1 cellular context compared by ENCODE assay signal in genomic region chr19:55535579-55536350, GRCh38.
TF ChIP-seq lines count a peak whose summit lies in the region.

No MANE protein-coding gene starts in this region.

TF ChIP-seq in HepG2, 621 proteins besides CTCF, POLR2A, EP300 and RAD21:
- TF ChIP-seq ZNF687 (CRISPR knock-in tag; IDR thresholded peaks at IDR 0.05) (no peak), ZNF30 (CRISPR knock-in tag; IDR thresholded peaks at IDR 0.05) (no peak), ZNF564 (CRISPR knock-in tag; IDR thresholded peaks at IDR 0.05) (no peak), ZNF770 (CRISPR knock-in tag; IDR thresholded peaks at IDR 0.05) (peak; percentile 94), ATRX (CRISPR knock-in tag; IDR thresholded peaks at IDR 0.05; ENCODE audit: borderline replicate concordance) (no peak), THAP9 (CRISPR knock-in tag; IDR thresholded peaks at IDR 0.05; ENCODE audit: borderline replicate concordance) (no peak)
- TF ChIP-seq, protein P1, sequence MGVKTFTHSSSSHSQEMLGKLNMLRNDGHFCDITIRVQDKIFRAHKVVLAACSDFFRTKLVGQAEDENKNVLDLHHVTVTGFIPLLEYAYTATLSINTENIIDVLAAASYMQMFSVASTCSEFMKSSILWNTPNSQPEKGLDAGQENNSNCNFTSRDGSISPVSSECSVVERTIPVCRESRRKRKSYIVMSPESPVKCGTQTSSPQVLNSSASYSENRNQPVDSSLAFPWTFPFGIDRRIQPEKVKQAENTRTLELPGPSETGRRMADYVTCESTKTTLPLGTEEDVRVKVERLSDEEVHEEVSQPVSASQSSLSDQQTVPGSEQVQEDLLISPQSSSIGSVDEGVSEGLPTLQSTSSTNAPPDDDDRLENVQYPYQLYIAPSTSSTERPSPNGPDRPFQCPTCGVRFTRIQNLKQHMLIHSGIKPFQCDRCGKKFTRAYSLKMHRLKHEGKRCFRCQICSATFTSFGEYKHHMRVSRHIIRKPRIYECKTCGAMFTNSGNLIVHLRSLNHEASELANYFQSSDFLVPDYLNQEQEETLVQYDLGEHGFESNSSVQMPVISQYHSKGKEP (CRISPR knock-in tag; IDR thresholded peaks at IDR 0.05) = no peak
- TF ChIP-seq, protein P2, sequence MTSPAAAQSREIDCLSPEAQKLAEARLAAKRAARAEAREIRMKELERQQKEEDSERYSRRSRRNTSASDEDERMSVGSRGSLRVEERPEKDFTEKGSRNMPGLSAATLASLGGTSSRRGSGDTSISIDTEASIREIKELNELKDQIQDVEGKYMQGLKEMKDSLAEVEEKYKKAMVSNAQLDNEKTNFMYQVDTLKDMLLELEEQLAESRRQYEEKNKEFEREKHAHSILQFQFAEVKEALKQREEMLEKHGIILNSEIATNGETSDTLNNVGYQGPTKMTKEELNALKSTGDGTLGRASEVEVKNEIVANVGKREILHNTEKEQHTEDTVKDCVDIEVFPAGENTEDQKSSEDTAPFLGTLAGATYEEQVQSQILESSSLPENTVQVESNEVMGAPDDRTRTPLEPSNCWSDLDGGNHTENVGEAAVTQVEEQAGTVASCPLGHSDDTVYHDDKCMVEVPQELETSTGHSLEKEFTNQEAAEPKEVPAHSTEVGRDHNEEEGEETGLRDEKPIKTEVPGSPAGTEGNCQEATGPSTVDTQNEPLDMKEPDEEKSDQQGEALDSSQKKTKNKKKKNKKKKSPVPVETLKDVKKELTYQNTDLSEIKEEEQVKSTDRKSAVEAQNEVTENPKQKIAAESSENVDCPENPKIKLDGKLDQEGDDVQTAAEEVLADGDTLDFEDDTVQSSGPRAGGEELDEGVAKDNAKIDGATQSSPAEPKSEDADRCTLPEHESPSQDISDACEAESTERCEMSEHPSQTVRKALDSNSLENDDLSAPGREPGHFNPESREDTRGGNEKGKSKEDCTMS (CRISPR knock-in tag; conservative IDR thresholded peaks at IDR 0.05) = no peak
